ENCODE assay signal across 11 cellular contexts in genomic region chr14:92538412-92539017, GRCh38. TPM values are rescaled to one million over a fixed set of nuclear protein-coding genes. Genes with fewer than 3 reads are reported as not detected.
A peak's percentile ranks its signal among the peaks of the same experiment; 100 is the strongest.
DNase-seq lines count a peak whose midpoint lies in the region; ATAC-seq and TF ChIP-seq lines count a peak whose summit lies in the region.
"Had no signal": no experiment of that assay in that cellular context is flagged by ENCODE, and none has a peak within 500 bp of the region (broad histone marks: within the 10 kb centered on the region; RNA-seq: fewer than 3 reads in every experiment).

No MANE protein-coding gene starts in this region.

- CTCF ChIA-PET in Calu3 (lab: Charles Lee), result no interaction called here

- peaks cover 64 to 79% of the 10 kb centered on the region in 2 donors for H3K4me1 Mint-ChIP-seq in natural killer cell
- peaks cover 21% of the 10 kb centered on the region for H3K4me1 Mint-ChIP-seq in Calu3 (ENCODE audit: low read depth, unreplicated experiment)

- intact Hi-C loops in natural killer cell (cut with micrococcal nuclease) (no loop called here), Calu3 (cut with micrococcal nuclease; ENCODE audit: unreplicated experiment) (no loop called here)

- ATAC-seq in GM18508 (IDR thresholded peaks at IDR 0.05; ENCODE audit: insufficient read depth, unreplicated experiment) (peak; percentile 47), GM21526 (IDR thresholded peaks at IDR 0.05; ENCODE audit: low FRiP score, unreplicated experiment) (peak; percentile 74), HG03432 (IDR thresholded peaks at IDR 0.05; ENCODE audit: unreplicated experiment) (peak; percentile 70), natural killer cell (no peak)
- ATAC-seq: sciatic nerve had no signal

- H3K27ac Mint-ChIP-seq in natural killer cell (peak overlapping the region; percentile 79 to 88), Calu3 (ENCODE audit: unreplicated experiment) (no peak overlapping the region)

- no peaks in the 10 kb centered on the region for H3K27me3 Mint-ChIP-seq in natural killer cell (ENCODE audit: low read depth in 2 of 2)
- no peaks in the 10 kb centered on the region for H3K27me3 Mint-ChIP-seq in Calu3 (ENCODE audit: unreplicated experiment)

- no peak for TF ChIP-seq CTCF in natural killer cell (IDR thresholded peaks at IDR 0.05)
- no peak for TF ChIP-seq CTCF in Calu3 (IDR thresholded peaks at IDR 0.05; ENCODE audit: unreplicated experiment)

- BruUV-seq in Calu3 (replicated peaks; lab: Mats Ljungman, UMichigan), result no TSS peak

- no peak for DNase-seq in natural killer cell
- DNase-seq in Calu3, result no peak
- DNase-seq in AG20443 (ENCODE audit: low spot score), result no peak
- DNase-seq in AG08395 (ENCODE audit: low spot score), result no peak
- no peak for DNase-seq in hepatic stellate cell (ENCODE audit: low spot score)
- DNase-seq: colonic mucosa, GF-D8 had no signal

- H3K9me3 Mint-ChIP-seq in natural killer cell (no peaks in the 10 kb centered on the region), Calu3 (ENCODE audit: low read depth, unreplicated experiment) (no peaks in the 10 kb centered on the region)

- H3K4me3 Mint-ChIP-seq in natural killer cell (no peak overlapping the region), Calu3 (ENCODE audit: low read depth, unreplicated experiment) (no peak overlapping the region)

- H3K36me3 Mint-ChIP-seq in natural killer cell (no peaks in the 10 kb centered on the region), Calu3 (ENCODE audit: insufficient read depth, unreplicated experiment) (peaks cover 8% of the 10 kb centered on the region)

RNA-seq across cellular contexts. Expression of gene RIN3, which starts 24.9 kb away (rescaled TPM):
- total RNA-seq in natural killer cell (100 to 1,000 TPM; 248 to 289 (median 282) TPM), Calu3 (2022) (13.2 and 13.8 TPM in 2 replicates)

Comparison
In these comparisons a context has a peak if more than half of its experiments do, and no peak if none do; other contexts are left out.
1. ATAC-seq: peak in GM18508 (single experiment), GM21526 (single experiment) and HG03432 (single experiment); none in natural killer cell (0 of 3).
2. RNA of gene RIN3, which starts 24.9 kb away (total RNA-seq): 248 to 289 TPM in natural killer cell; 13.2 to 13.8 TPM in Calu3; every median in the first group is over 10 times any median in the second.